8 cellular contexts compared by ENCODE assay signal in the genomic region with DNA sequence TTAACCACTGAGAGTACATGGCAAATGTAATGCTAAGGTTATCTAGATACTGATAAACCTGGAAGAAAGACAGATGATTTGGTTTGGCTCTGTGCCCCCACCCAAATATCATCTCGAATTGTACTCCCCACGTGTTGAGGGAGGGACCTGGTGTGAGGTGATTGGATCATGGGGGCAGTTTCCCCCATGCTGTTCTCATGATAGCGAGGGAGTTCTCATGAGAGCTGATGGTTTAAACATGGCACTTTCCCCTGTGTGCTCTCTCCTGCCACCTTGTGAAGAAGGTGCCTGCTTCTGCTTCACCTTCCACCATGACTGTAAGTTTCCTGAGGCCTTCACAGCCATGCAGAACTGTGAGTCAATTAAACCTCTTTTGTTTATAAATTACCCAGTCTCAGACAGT. TPM values are rescaled to one million over a fixed set of nuclear protein-coding genes. Genes with fewer than 3 reads are reported as not detected.
DNase-seq lines count a peak whose midpoint lies in the region; ATAC-seq and TF ChIP-seq lines count a peak whose summit lies in the region.

No MANE protein-coding gene starts in this region.

- 59 to 68% methylated on average over 3 of the region's 3 CpGs for WGBS in testis, 2 donors
- WGBS in tibial nerve, 2 donors: 39 to 42% methylated on average over 3 of the region's 3 CpGs

- H3K27ac ChIP-seq in testis (no peak overlapping the region), tibial nerve (no peak overlapping the region)

- H3K27ac Mint-ChIP-seq in WTC11: no peak overlapping the region

- H3K4me1 Mint-ChIP-seq in WTC11: no peaks in the 10 kb centered on the region

- H3K4me1 ChIP-seq in testis (no peaks in the 10 kb centered on the region), tibial nerve (no peaks in the 10 kb centered on the region), HAP-1 (no peaks in the 10 kb centered on the region)

- no peaks in the 10 kb centered on the region for H3K36me3 Mint-ChIP-seq in WTC11

- H3K9me3 ChIP-seq in testis: no peaks in the 10 kb centered on the region
- H3K9me3 ChIP-seq in tibial nerve: no peaks in the 10 kb centered on the region
- H3K9me3 ChIP-seq in HAP-1: no peaks in the 10 kb centered on the region

- TF ChIP-seq POLR2A in testis (IDR thresholded peaks at IDR 0.05) (no peak), tibial nerve (IDR thresholded peaks at IDR 0.05) (no peak)

- POLR2A ChIA-PET in WTC11 (lab: Charles Lee): no interaction called here

- in situ Hi-C loops in HAP-1 (cut with MboI; ENCODE audit: low sequenced_read_pairs): no loop called here

- peak; percentile 94 for ATAC-seq in WTC11

- no peaks in the 10 kb centered on the region for H3K9me3 Mint-ChIP-seq in WTC11

- no peaks in the 10 kb centered on the region for H3K27me3 ChIP-seq in testis
- H3K27me3 ChIP-seq in tibial nerve: no peaks in the 10 kb centered on the region
- no peaks in the 10 kb centered on the region for H3K27me3 ChIP-seq in HAP-1 (ENCODE audit: low read depth)

- CTCF ChIA-PET in WTC11 (lab: Charles Lee): interaction anchor here (0.5 to 1.3 kb wide), 11 partner anchors 18 to 995 kb away, joined by 3 to 12 read pairs (median 3); partner anchors contain the start of genes GSTZ1, POMT2, SAMD15 and TMED8

- no peaks in the 10 kb centered on the region for H3K27me3 Mint-ChIP-seq in WTC11 (ENCODE audit: low read depth)

- peak; percentile 49 for DNase-seq in ELF-1 (ENCODE audit: low read depth, low spot score)
- peak; percentile 60 for DNase-seq in Jurkat, Clone E6-1 (ENCODE audit: low read depth, low spot score)
- DNase-seq in WTC11 (ENCODE audit: low spot score): peak; percentile 20
- peak; percentile 14 to 31 for DNase-seq in lung microvascular endothelial cell (ENCODE audit: low read depth in 2 of 2)
- DNase-seq in AG08395 (ENCODE audit: low spot score): no peak
- DNase-seq in testis: no peak
- no peak for DNase-seq in tibial nerve (ENCODE audit: low spot score in 2 of 2)
- DNase-seq in HAP-1 (ENCODE audit: low spot score in 2 of 2): no peak

- intact Hi-C loops in testis (cut with DNase I; ENCODE audit: low total_unique reads): no loop called here

- H3K4me3 ChIP-seq in Jurkat, Clone E6-1 (ENCODE audit: low read length): no peak overlapping the region
- H3K4me3 ChIP-seq in testis (no peak overlapping the region), tibial nerve (no peak overlapping the region), HAP-1 (no peak overlapping the region)

- TF ChIP-seq EP300 in tibial nerve (IDR thresholded peaks at IDR 0.05): no peak

- no peaks in the 10 kb centered on the region for H3K36me3 ChIP-seq in testis (ENCODE audit: low read depth, missing control alignments)
- H3K36me3 ChIP-seq in tibial nerve: no peaks in the 10 kb centered on the region
- H3K36me3 ChIP-seq in HAP-1 (replicated peaks): no peaks in the 10 kb centered on the region

- TF ChIP-seq CTCF in WTC11 (IDR thresholded peaks at IDR 0.05): no peak
- TF ChIP-seq CTCF in testis (IDR thresholded peaks at IDR 0.05): no peak
- peak in 1 of 5 experiments; percentile 8 for TF ChIP-seq CTCF in tibial nerve (IDR thresholded peaks at IDR 0.05)

- H3K4me3 Mint-ChIP-seq in WTC11: no peak overlapping the region

TF ChIP-seq in WTC11, 78 proteins besides CTCF, POLR2A, EP300 and RAD21 (continues in another document):
- no peak for TF ChIP-seq JAZF1 (CRISPR knock-in tag; IDR thresholded peaks at IDR 0.05)
- TF ChIP-seq, protein P1, sequence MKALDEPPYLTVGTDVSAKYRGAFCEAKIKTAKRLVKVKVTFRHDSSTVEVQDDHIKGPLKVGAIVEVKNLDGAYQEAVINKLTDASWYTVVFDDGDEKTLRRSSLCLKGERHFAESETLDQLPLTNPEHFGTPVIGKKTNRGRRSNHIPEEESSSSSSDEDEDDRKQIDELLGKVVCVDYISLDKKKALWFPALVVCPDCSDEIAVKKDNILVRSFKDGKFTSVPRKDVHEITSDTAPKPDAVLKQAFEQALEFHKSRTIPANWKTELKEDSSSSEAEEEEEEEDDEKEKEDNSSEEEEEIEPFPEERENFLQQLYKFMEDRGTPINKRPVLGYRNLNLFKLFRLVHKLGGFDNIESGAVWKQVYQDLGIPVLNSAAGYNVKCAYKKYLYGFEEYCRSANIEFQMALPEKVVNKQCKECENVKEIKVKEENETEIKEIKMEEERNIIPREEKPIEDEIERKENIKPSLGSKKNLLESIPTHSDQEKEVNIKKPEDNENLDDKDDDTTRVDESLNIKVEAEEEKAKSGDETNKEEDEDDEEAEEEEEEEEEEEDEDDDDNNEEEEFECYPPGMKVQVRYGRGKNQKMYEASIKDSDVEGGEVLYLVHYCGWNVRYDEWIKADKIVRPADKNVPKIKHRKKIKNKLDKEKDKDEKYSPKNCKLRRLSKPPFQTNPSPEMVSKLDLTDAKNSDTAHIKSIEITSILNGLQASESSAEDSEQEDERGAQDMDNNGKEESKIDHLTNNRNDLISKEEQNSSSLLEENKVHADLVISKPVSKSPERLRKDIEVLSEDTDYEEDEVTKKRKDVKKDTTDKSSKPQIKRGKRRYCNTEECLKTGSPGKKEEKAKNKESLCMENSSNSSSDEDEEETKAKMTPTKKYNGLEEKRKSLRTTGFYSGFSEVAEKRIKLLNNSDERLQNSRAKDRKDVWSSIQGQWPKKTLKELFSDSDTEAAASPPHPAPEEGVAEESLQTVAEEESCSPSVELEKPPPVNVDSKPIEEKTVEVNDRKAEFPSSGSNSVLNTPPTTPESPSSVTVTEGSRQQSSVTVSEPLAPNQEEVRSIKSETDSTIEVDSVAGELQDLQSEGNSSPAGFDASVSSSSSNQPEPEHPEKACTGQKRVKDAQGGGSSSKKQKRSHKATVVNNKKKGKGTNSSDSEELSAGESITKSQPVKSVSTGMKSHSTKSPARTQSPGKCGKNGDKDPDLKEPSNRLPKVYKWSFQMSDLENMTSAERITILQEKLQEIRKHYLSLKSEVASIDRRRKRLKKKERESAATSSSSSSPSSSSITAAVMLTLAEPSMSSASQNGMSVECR (CRISPR knock-in tag; IDR thresholded peaks at IDR 0.05; ENCODE audit: borderline replicate concordance): no peak
- no peak for TF ChIP-seq CDX4 (CRISPR knock-in tag; IDR thresholded peaks at IDR 0.05; ENCODE audit: borderline replicate concordance)
- no peak for TF ChIP-seq FOXP1 (CRISPR knock-in tag; IDR thresholded peaks at IDR 0.05; ENCODE audit: borderline replicate concordance)
- TF ChIP-seq CREB1 (CRISPR knock-in tag; IDR thresholded peaks at IDR 0.05): no peak
- no peak for TF ChIP-seq ZBTB43 (CRISPR knock-in tag; IDR thresholded peaks at IDR 0.05)
- no peak for TF ChIP-seq TEAD1 (CRISPR knock-in tag; IDR thresholded peaks at IDR 0.05)

RNA-seq across cellular contexts. Expression of gene NOXRED1, which starts 14.2 kb away (rescaled TPM):
- polyA plus RNA-seq in Jurkat, Clone E6-1 (2012; ENCODE audit: insufficient read depth, insufficient read length): 0.63 TPM
- total RNA-seq in WTC11 (2021): 0.11 to 0.44 TPM (median 0.20 TPM) in 3 replicates
- total RNA-seq in lung microvascular endothelial cell: under 0.01 and 0.20 TPM in 2 replicates
- total RNA-seq in testis: 10 to 100 TPM in 1 of 2 donors, 1 to 10 TPM in 1; 5.2 to 11.3 TPM
- 18.0 TPM for polyA plus RNA-seq in testis (ENCODE audit: insufficient read depth, low read depth, low replicate concordance)
- 1 to 10 TPM in 1 of 4 donors, not detected in 3; 9.0 TPM for total RNA-seq in tibial nerve

RNA-seq across cellular contexts. Expression of gene SAMD15, which starts 32.0 kb away (rescaled TPM):
- polyA plus RNA-seq in Jurkat, Clone E6-1 (2012; ENCODE audit: insufficient read depth, insufficient read length): not detected
- total RNA-seq in WTC11 (2021): 0.27 to 0.42 TPM (median 0.30 TPM) in 3 replicates
- 0.40 and 0.44 TPM in 2 replicates for total RNA-seq in lung microvascular endothelial cell
- total RNA-seq in testis: 10 to 100 TPM in 1 of 2 donors, 1 to 10 TPM in 1; 9.2 to 22.6 TPM
- 31.3 TPM for polyA plus RNA-seq in testis (ENCODE audit: insufficient read depth, low read depth, low replicate concordance)
- 1 to 10 TPM in 3 of 4 donors, not detected in 1; 1.1 to 3.1 (median 1.5) TPM for total RNA-seq in tibial nerve

RNA-seq across cellular contexts. Expression of gene TMED8, which starts 32.2 kb away (rescaled TPM):
- 15.0 TPM for polyA plus RNA-seq in Jurkat, Clone E6-1 (2012; ENCODE audit: insufficient read depth, insufficient read length)
- total RNA-seq in WTC11 (2021): 12.8 to 14.2 TPM (median 13.4 TPM) in 3 replicates
- 7.0 and 9.7 TPM in 2 replicates for total RNA-seq in lung microvascular endothelial cell
- 10 to 100 TPM; 30.9 to 40.1 TPM for total RNA-seq in testis
- polyA plus RNA-seq in testis (ENCODE audit: insufficient read depth, low read depth, low replicate concordance): 16.9 TPM
- 10 to 100 TPM; 11.7 to 14.0 (median 12.4) TPM for total RNA-seq in tibial nerve

RNA-seq across cellular contexts. Expression of gene VIPAS39, which starts 48.3 kb away (rescaled TPM):
- 24.5 TPM for polyA plus RNA-seq in Jurkat, Clone E6-1 (2012; ENCODE audit: insufficient read depth, insufficient read length)
- total RNA-seq in WTC11 (2021) (17.0 to 18.5 TPM (median 17.9 TPM) in 3 replicates), lung microvascular endothelial cell (20.3 and 22.0 TPM in 2 replicates), testis (10 to 100 TPM; 45.8 to 52.3 TPM), tibial nerve (10 to 100 TPM; 10.5 to 24.0 (median 16.2) TPM)
- 39.3 TPM for polyA plus RNA-seq in testis (ENCODE audit: insufficient read depth, low read depth, low replicate concordance)

RNA-seq across cellular contexts. Expression of gene AHSA1, which starts 48.8 kb away (rescaled TPM):
- polyA plus RNA-seq in Jurkat, Clone E6-1 (2012; ENCODE audit: insufficient read depth, insufficient read length): 432 TPM
- total RNA-seq in WTC11 (2021) (137 to 186 TPM (median 160 TPM) in 3 replicates), lung microvascular endothelial cell (68.4 and 81.7 TPM in 2 replicates), testis (100 to 1,000 TPM; 250 to 379 TPM), tibial nerve (100 to 1,000 TPM in 2 of 4 donors, 10 to 100 TPM in 2; 58.5 to 146 (median 102) TPM)
- polyA plus RNA-seq in testis (ENCODE audit: insufficient read depth, low read depth, low replicate concordance): 303 TPM

Comparison
In these comparisons a context has a peak if more than half of its experiments do, and no peak if none do; other contexts are left out.
1. DNase-seq: peak in ELF-1 (single experiment), Jurkat, Clone E6-1 (single experiment), WTC11 (single experiment) and lung microvascular endothelial cell (2 of 2); none in AG08395 (single experiment), testis (single experiment), tibial nerve (0 of 2) and HAP-1 (0 of 2).